10 cellular contexts compared by ENCODE assay signal in genomic region chr7:43303740-43304241, GRCh38.
A peak's percentile ranks its signal among the peaks of the same experiment; 100 is the strongest.
DNase-seq lines count a peak whose midpoint lies in the region; FAIRE-seq and TF ChIP-seq lines count a peak whose summit lies in the region.
"Had no signal": no experiment of that assay in that cellular context is flagged by ENCODE, and none has a peak within 500 bp of the region (broad histone marks: within the 10 kb centered on the region; RNA-seq: fewer than 3 reads in every experiment).

No MANE protein-coding gene starts in this region.

- in situ Hi-C loops in brain microvascular endothelial cell (cut with HindIII; ENCODE audit: low pct_ligation_motif_present, low sequenced_read_pairs): no loop called here

- intact Hi-C loops in uterus (cut with DNase I; ENCODE audit: low total_unique reads): no loop called here

- H3K9me3 ChIP-seq in uterus (no peaks in the 10 kb centered on the region), small intestine (ENCODE audit: control insufficient read depth, low read depth) (no peaks in the 10 kb centered on the region)

- no peaks in the 10 kb centered on the region for H3K27me3 ChIP-seq in brain microvascular endothelial cell (replicated peaks)
- H3K27me3 ChIP-seq in uterus: no peaks in the 10 kb centered on the region
- H3K27me3 ChIP-seq in small intestine (ENCODE audit: control insufficient read depth in 2 of 2, insufficient read depth in 2 of 2, low read length in 2 of 2): no peaks in the 10 kb centered on the region

- no peaks in the 10 kb centered on the region for H3K36me3 ChIP-seq in brain microvascular endothelial cell (replicated peaks)
- H3K36me3 ChIP-seq in uterus: no peaks in the 10 kb centered on the region
- no peaks in the 10 kb centered on the region for H3K36me3 ChIP-seq in small intestine (ENCODE audit: control insufficient read depth in 2 of 2, insufficient read depth in 2 of 2, low read length in 2 of 2)

- H3K4me1 ChIP-seq in uterus (no peaks in the 10 kb centered on the region), small intestine (ENCODE audit: control insufficient read depth in 2 of 2, insufficient read depth in 1 of 2, low read depth in 1 of 2, low read length in 1 of 2) (no peaks in the 10 kb centered on the region)

- CTCF ChIA-PET in GM10248 (lab: Yijun Ruan, JAX): interaction anchor here (0.6 to 1.7 kb wide), 2 partner anchors 10 to 43 kb away, joined by 3 to 6 read pairs; no protein-coding TSS in a partner anchor

- TF ChIP-seq POLR2A in uterus (IDR thresholded peaks at IDR 0.05): no peak

- DNase-seq in GM10248 (ENCODE audit: extremely low spot score): peak; percentile 33
- peak; percentile 72 for DNase-seq in NCI-H226
- peak; percentile 4 for DNase-seq in brain microvascular endothelial cell
- DNase-seq in stimulated activated CD4-positive, alpha-beta T cell treated with anti-CD3 and anti-CD28 coated beads, Interleukin-1b, Interleukin-23, amount 100 ng/mL, for 48 hours: peak; percentile 60
- DNase-seq in uterus: no peak
- DNase-seq in coronary artery (ENCODE audit: low spot score): no peak
- DNase-seq in Kasumi-1 (lab: John Stamatoyannopoulos, UW): no peak
- DNase-seq in small intestine: no peak
- DNase-seq: Calu3, NCI-H2029 treated with DMSO at 0.1 percent for 48 hours had no signal

- POLR2A ChIA-PET in GM10248 (lab: Yijun Ruan, JAX): no interaction called here

- H3K4me3 ChIP-seq in brain microvascular endothelial cell (ENCODE audit: low read depth, low read length): no peak overlapping the region
- H3K4me3 ChIP-seq in uterus: no peak overlapping the region
- H3K4me3 ChIP-seq in coronary artery: no peak overlapping the region
- H3K4me3 ChIP-seq in small intestine (ENCODE audit: low read depth in 1 of 2, low read length in 2 of 2): no peak overlapping the region

- no peak for TF ChIP-seq CTCF in GM10248 (IDR thresholded peaks at IDR 0.05; ENCODE audit: control extremely low read depth, extremely low read depth, low read depth, missing control alignments)
- TF ChIP-seq CTCF in brain microvascular endothelial cell (IDR thresholded peaks at IDR 0.05; ENCODE audit: low read depth, low read length, missing control alignments): no peak
- TF ChIP-seq CTCF in uterus (IDR thresholded peaks at IDR 0.05): no peak
- no peak for TF ChIP-seq CTCF in coronary artery (IDR thresholded peaks at IDR 0.05)

- WGBS in small intestine, 3 donors: 53 to 59% (median 53%) methylated on average over 4 of the region's 4 CpGs

- H3K27ac ChIP-seq in brain microvascular endothelial cell: no peak overlapping the region
- no peak overlapping the region for H3K27ac ChIP-seq in uterus
- H3K27ac ChIP-seq in coronary artery: no peak overlapping the region
- H3K27ac ChIP-seq in small intestine (ENCODE audit: low read depth in 1 of 2, low read length in 1 of 2): no peak overlapping the region

- FAIRE-seq in small intestine (lab: Jason Lieb, UNC): no peak

Comparison
In these comparisons a context has a peak if more than half of its experiments do, and no peak if none do; other contexts are left out.
1. DNase-seq: peak in GM10248 (single experiment), NCI-H226 (single experiment), brain microvascular endothelial cell (single experiment) and stimulated activated CD4-positive, alpha-beta T cell treated with anti-CD3 and anti-CD28 coated beads, Interleukin-1b, Interleukin-23, amount 100 ng/mL, for 48 hours (single experiment); none in uterus (0 of 2), coronary artery (single experiment), Kasumi-1 (0 of 2) and small intestine (single experiment).